In genomic region chr2:9552491-9553178, GRCh38 we compare ENCODE assay signal across 8 cellular contexts. TPM values are rescaled to one million over a fixed set of nuclear protein-coding genes. Genes with fewer than 3 reads are reported as not detected.
DNase-seq lines count a peak whose midpoint lies in the region; ATAC-seq and TF ChIP-seq lines count a peak whose summit lies in the region.

No MANE protein-coding gene starts in this region.

- no peak overlapping the region for H3K4me3 Mint-ChIP-seq in Caco-2 (ENCODE audit: unreplicated experiment)
- H3K4me3 Mint-ChIP-seq in naive thymus-derived CD8-positive, alpha-beta T cell = peak overlapping the region in 9 of 10 donors; percentile 9 to 94 (median 55)
- H3K4me3 Mint-ChIP-seq in glutamatergic neuron (ENCODE audit: unreplicated experiment) = no peak overlapping the region

- peaks cover 27% of the 10 kb centered on the region for H3K36me3 Mint-ChIP-seq in Caco-2 (ENCODE audit: insufficient read depth, unreplicated experiment)
- peaks cover 0 to 2% (median 0%) of the 10 kb centered on the region in 3 donors for H3K36me3 Mint-ChIP-seq in naive thymus-derived CD8-positive, alpha-beta T cell
- no peaks in the 10 kb centered on the region for H3K36me3 Mint-ChIP-seq in glutamatergic neuron (ENCODE audit: unreplicated experiment)

- BruUV-seq in Caco-2 (replicated peaks; lab: Mats Ljungman, UMichigan) = no TSS peak

- peaks cover 80% of the 10 kb centered on the region for H3K79me2 ChIP-seq in MM.1S (ENCODE audit: low read length)

- CTCF ChIA-PET in Caco-2 (lab: Charles Lee) = no interaction called here

- no peaks in the 10 kb centered on the region for H3K9me2 ChIP-seq in MM.1S (replicated peaks; ENCODE audit: insufficient read depth, low read length)

- no peak overlapping the region for H2AFZ ChIP-seq in MM.1S (ENCODE audit: low read length)
- H2AFZ ChIP-seq in neuronal stem cell (ENCODE audit: low read length) = no peak overlapping the region

- H3F3A ChIP-seq in MM.1S (ENCODE audit: insufficient read depth, low read length) = peaks cover 46% of the 10 kb centered on the region

- no peaks in the 10 kb centered on the region for H3K9me3 ChIP-seq in Caco-2
- H3K9me3 ChIP-seq in MM.1S (replicated peaks; ENCODE audit: insufficient read depth, low read length) = no peaks in the 10 kb centered on the region
- no peaks in the 10 kb centered on the region for H3K9me3 ChIP-seq in neuronal stem cell (replicated peaks in 1 of 2; ENCODE audit: control insufficient read depth in 2 of 2, insufficient read depth in 1 of 2, low read depth in 1 of 2, low read length in 2 of 2)

- H2BK120ac ChIP-seq in neuronal stem cell (ENCODE audit: low read depth, low read length) = no peak overlapping the region

- H2BK15ac ChIP-seq in neuronal stem cell (ENCODE audit: low read length) = no peak overlapping the region

- no peak overlapping the region for H3K18ac ChIP-seq in neuronal stem cell (ENCODE audit: low read length)

- ATAC-seq in naive thymus-derived CD8-positive, alpha-beta T cell = no peak

- H3K4me3 ChIP-seq in Caco-2 (ENCODE audit: low read depth, low read length) (no peak overlapping the region), MM.1S (ENCODE audit: low read length) (0 out of 2 replicates have a peak overlapping the region, but pooled peaks have one; percentile 15), astrocyte of the cerebellum (ENCODE audit: low read depth, low read length) (peak overlapping the region; percentile 3), neuronal stem cell (ENCODE audit: low read length in 2 of 2) (no peak overlapping the region)

- no CpG with 5 or more reads among the region's 2 CpGs for WGBS in neuronal stem cell (ENCODE audit: extremely low coverage in 2 of 2, insufficient read length in 2 of 2, insufficient replicate concordance in 1 of 2), 2 donors

- no peaks in the 10 kb centered on the region for H4K20me1 ChIP-seq in MM.1S (ENCODE audit: insufficient read depth, low read length)

- H3K4me1 ChIP-seq in Caco-2 (peaks cover 16% of the 10 kb centered on the region; the same call in 1 of the 2 replicates), MM.1S (ENCODE audit: low read length) (peaks cover 37% of the 10 kb centered on the region), neuronal stem cell (ENCODE audit: control insufficient read depth in 2 of 2, insufficient read depth in 1 of 2, low read depth in 1 of 2, low read length in 2 of 2) (peaks cover 0 to 1% of the 10 kb centered on the region in 2 donors)

- TF ChIP-seq CTCF in Caco-2 (IDR thresholded peaks at IDR 0.05; ENCODE audit: insufficient read depth in 1 of 2, low read depth in 1 of 2, low read length in 1 of 2, severe bottlenecking in 1 of 2, unreplicated experiment in 1 of 2) (no peak), MM.1S (IDR thresholded peaks at IDR 0.05; ENCODE audit: low read length) (no peak), astrocyte of the cerebellum (IDR thresholded peaks at IDR 0.05; ENCODE audit: low read depth, low read length, missing control alignments) (no peak), glutamatergic neuron (IDR thresholded peaks at IDR 0.05; ENCODE audit: partially characterized antibody, unreplicated experiment) (no peak)

- H3K9ac ChIP-seq in MM.1S (ENCODE audit: low read length) (no peak overlapping the region), neuronal stem cell (ENCODE audit: low read depth, low read length, poor library complexity) (no peak overlapping the region)

- H3K27ac Mint-ChIP-seq in Caco-2 (ENCODE audit: unreplicated experiment) = peak overlapping the region; percentile 61
- H3K27ac Mint-ChIP-seq in naive thymus-derived CD8-positive, alpha-beta T cell = peak overlapping the region in 4 of 10 donors; percentile 1 to 75 (median 11)
- H3K27ac Mint-ChIP-seq in glutamatergic neuron (ENCODE audit: unreplicated experiment) = no peak overlapping the region

- H3K27ac ChIP-seq in MM.1S (ENCODE audit: low read length) = peak overlapping the region; percentile 26; the same call in 1 of the 2 replicates
- no peak overlapping the region for H3K27ac ChIP-seq in neuronal stem cell (replicated peaks; ENCODE audit: low read length)

- H4K8ac ChIP-seq in neuronal stem cell (ENCODE audit: low read depth, low read length) = no peak overlapping the region

- H3K4ac ChIP-seq in neuronal stem cell (ENCODE audit: low read length) = no peak overlapping the region

- H4K91ac ChIP-seq in neuronal stem cell (ENCODE audit: low read depth, low read length, poor library complexity) = no peak overlapping the region

- POLR2A ChIA-PET in Caco-2 (lab: Charles Lee) = no interaction called here
- POLR2A ChIA-PET in naive thymus-derived CD8-positive, alpha-beta T cell (lab: Charles Lee) = no interaction called here

- no peak overlapping the region for H3K14ac ChIP-seq in neuronal stem cell (ENCODE audit: low read length)

- H3K27me3 Mint-ChIP-seq in Caco-2 (ENCODE audit: insufficient read depth, unreplicated experiment) = no peaks in the 10 kb centered on the region
- no peaks in the 10 kb centered on the region for H3K27me3 Mint-ChIP-seq in naive thymus-derived CD8-positive, alpha-beta T cell
- H3K27me3 Mint-ChIP-seq in glutamatergic neuron (ENCODE audit: unreplicated experiment) = no peaks in the 10 kb centered on the region

- intact Hi-C loops in Caco-2 (cut with micrococcal nuclease; ENCODE audit: unreplicated experiment) = no loop called here

- no peak overlapping the region for H2BK12ac ChIP-seq in neuronal stem cell (ENCODE audit: low read length)

- in situ Hi-C loops in astrocyte of the cerebellum (cut with HindIII; ENCODE audit: low sequenced_read_pairs) = no loop called here

- H3K23ac ChIP-seq in neuronal stem cell (ENCODE audit: low read depth, low read length, poor library complexity) = no peak overlapping the region

- H3K27me3 ChIP-seq in Caco-2 (replicated peaks; ENCODE audit: control insufficient read depth, insufficient read depth, low read length) = no peaks in the 10 kb centered on the region
- no peaks in the 10 kb centered on the region for H3K27me3 ChIP-seq in MM.1S (replicated peaks; ENCODE audit: insufficient read depth, low read length)
- H3K27me3 ChIP-seq in neuronal stem cell (ENCODE audit: control insufficient read depth in 3 of 3, insufficient read depth in 3 of 3, low read depth in 1 of 3, low read length in 3 of 3) = no peaks in the 10 kb centered on the region

- no peaks in the 10 kb centered on the region for H3K9me3 Mint-ChIP-seq in Caco-2 (ENCODE audit: unreplicated experiment)
- H3K9me3 Mint-ChIP-seq in naive thymus-derived CD8-positive, alpha-beta T cell = no peaks in the 10 kb centered on the region
- H3K9me3 Mint-ChIP-seq in glutamatergic neuron (ENCODE audit: unreplicated experiment) = peaks cover 7% of the 10 kb centered on the region

- H3K36me3 ChIP-seq in Caco-2 (ENCODE audit: control insufficient read depth, insufficient read depth, low read length) = no peaks in the 10 kb centered on the region
- H3K36me3 ChIP-seq in MM.1S (replicated peaks; ENCODE audit: insufficient read depth, low read length) = no peaks in the 10 kb centered on the region
- H3K36me3 ChIP-seq in neuronal stem cell (replicated peaks in 1 of 2; ENCODE audit: control insufficient read depth in 2 of 2, insufficient read depth in 2 of 2, low read length in 2 of 2) = no peaks in the 10 kb centered on the region

- no peak overlapping the region for H2AK5ac ChIP-seq in neuronal stem cell (ENCODE audit: low read depth, low read length)

- H3K4me2 ChIP-seq in MM.1S (ENCODE audit: low read depth, low read length) (peak overlapping the region; percentile 63), neuronal stem cell (ENCODE audit: insufficient read depth, low read length, poor library complexity, severe bottlenecking) (no peak overlapping the region)

- no peaks in the 10 kb centered on the region for H3K79me1 ChIP-seq in neuronal stem cell (ENCODE audit: low read depth, low read length)

- no peak overlapping the region for H2BK5ac ChIP-seq in neuronal stem cell (ENCODE audit: low read length)

- no peak for DNase-seq in Caco-2
- no peak for DNase-seq in MM.1S
- DNase-seq in astrocyte of the cerebellum (ENCODE audit: low read depth) = no peak
- DNase-seq in naive thymus-derived CD8-positive, alpha-beta T cell = no peak
- no peak for DNase-seq in NCI-H526 treated with DMSO at 0.1 percent for 48 hours (lab: John Stamatoyannopoulos, UW)
- DNase-seq in glutamatergic neuron = no peak
- DNase-seq in stimulated activated CD8-positive, alpha-beta memory T cell treated with anti-CD3 and anti-CD28 coated beads, Interleukin-4, amount 100 ng/mL, for 48 hours = no peak
- no peak for DNase-seq in neuronal stem cell (ENCODE audit: low spot score)

- H3K4me1 Mint-ChIP-seq in Caco-2 (ENCODE audit: low read depth, unreplicated experiment) (peaks cover 24% of the 10 kb centered on the region), glutamatergic neuron (ENCODE audit: low read depth, unreplicated experiment) (peaks cover 8% of the 10 kb centered on the region)
- H3K4me1 Mint-ChIP-seq in naive thymus-derived CD8-positive, alpha-beta T cell = peaks cover 31 to 81% (median 76%) of the 10 kb centered on the region in 4 donors

RNA-seq across cellular contexts. Expression of gene ADAM17, which starts 3.0 kb away (rescaled TPM):
- 36.3 and 40.5 TPM in 2 replicates for total RNA-seq in Caco-2 (2022)
- total RNA-seq in naive thymus-derived CD8-positive, alpha-beta T cell = 10 to 100 TPM; 27.2 to 27.9 TPM
- polyA plus RNA-seq in naive thymus-derived CD8-positive, alpha-beta T cell = 1 to 10 TPM; 6.9 to 7.8 (median 7.7) TPM
- total RNA-seq in glutamatergic neuron (ENCODE audit: unreplicated experiment) = 23.8 TPM
- 36.8 TPM for polyA plus RNA-seq in neuronal stem cell (2013, experiment 1 of 2)
- 36.8 TPM for polyA plus RNA-seq in neuronal stem cell (2013, experiment 2 of 2)

Comparison
In these comparisons a context has a peak if more than half of its experiments do, and no peak if none do; other contexts are left out.
1. H3K4me3 ChIP-seq: peak in MM.1S (single experiment) and astrocyte of the cerebellum (single experiment); none in Caco-2 (single experiment) and neuronal stem cell (0 of 2).
2. H3K4me3 Mint-ChIP-seq: peak in naive thymus-derived CD8-positive, alpha-beta T cell (9 of 10); none in Caco-2 (single experiment) and glutamatergic neuron (single experiment).